Comparison of ENCODE assay signal across 9 cellular contexts in genomic region chrX:154489182-154489581, GRCh38. TPM values are rescaled to one million over a fixed set of nuclear protein-coding genes. Genes with fewer than 3 reads are reported as not detected.
DNase-seq lines count a peak whose midpoint lies in the region; ATAC-seq and TF ChIP-seq lines count a peak whose summit lies in the region.
"Had no signal": no experiment of that assay in that cellular context is flagged by ENCODE, and none has a peak within 500 bp of the region (broad histone marks: within the 10 kb centered on the region; RNA-seq: fewer than 3 reads in every experiment).

No MANE protein-coding gene starts in this region.

- peak overlapping the region; percentile 94 for H3K4me3 Mint-ChIP-seq in T-helper 2 cell treated with Interferon-gamma antibody and Interleukin-4, amounts not matched to agents 5 μg/mL and 100 μg/mL, for 36 hours
- H3K4me3 Mint-ChIP-seq in activated B cell treated with CpG ODN at 0.5 μM for 24 hours: peak overlapping the region; percentile 86
- peak overlapping the region; percentile 91 to 94 for H3K4me3 Mint-ChIP-seq in stimulated activated naive B cell treated with anti-CD40 and anti-IgM and Interleukin-4, amounts not matched to agents 10 μg/mL and 1 μg/mL and 100 μg/mL, for 72 hours

- no peak for ATAC-seq in activated B cell treated with CpG ODN at 0.5 μM for 24 hours (ENCODE audit: low read depth)
- no peak for ATAC-seq in stimulated activated naive B cell treated with anti-CD40 and anti-IgM and Interleukin-4, amounts not matched to agents 10 μg/mL and 1 μg/mL and 100 μg/mL, for 72 hours (replicated peaks)

- TF ChIP-seq CTCF in activated B cell treated with CpG ODN at 0.5 μM for 24 hours (IDR thresholded peaks at IDR 0.05) (no peak), fibroblast of villous mesenchyme (IDR thresholded peaks at IDR 0.05; ENCODE audit: insufficient read depth, low read depth, low read length) (no peak)

- peaks cover 9% of the 10 kb centered on the region for H3K4me1 Mint-ChIP-seq in T-helper 2 cell treated with Interferon-gamma antibody and Interleukin-4, amounts not matched to agents 5 μg/mL and 100 μg/mL, for 36 hours (ENCODE audit: low read depth)
- peaks cover 10% of the 10 kb centered on the region for H3K4me1 Mint-ChIP-seq in activated B cell treated with CpG ODN at 0.5 μM for 24 hours
- peaks cover 16 to 40% of the 10 kb centered on the region in 2 donors for H3K4me1 Mint-ChIP-seq in stimulated activated naive B cell treated with anti-CD40 and anti-IgM and Interleukin-4, amounts not matched to agents 10 μg/mL and 1 μg/mL and 100 μg/mL, for 72 hours

- H3K9me3 Mint-ChIP-seq in T-helper 2 cell treated with Interferon-gamma antibody and Interleukin-4, amounts not matched to agents 5 μg/mL and 100 μg/mL, for 36 hours: no peaks in the 10 kb centered on the region
- H3K9me3 Mint-ChIP-seq in activated B cell treated with CpG ODN at 0.5 μM for 24 hours: no peaks in the 10 kb centered on the region
- H3K9me3 Mint-ChIP-seq in stimulated activated naive B cell treated with anti-CD40 and anti-IgM and Interleukin-4, amounts not matched to agents 10 μg/mL and 1 μg/mL and 100 μg/mL, for 72 hours: no peaks in the 10 kb centered on the region

- POLR2A ChIA-PET in activated B cell treated with CpG ODN at 0.5 μM for 24 hours (lab: Charles Lee): interaction anchor here (1.0 to 3.1 kb wide), 11 partner anchors 9 to 508 kb away, joined by 3 to 34 read pairs (median 12); partner anchors contain the start of genes DNASE1L1, EMD, FAM3A and LAGE3

- CTCF ChIA-PET in activated B cell treated with CpG ODN at 0.5 μM for 24 hours (lab: Charles Lee): no interaction called here

- no peaks in the 10 kb centered on the region for H3K27me3 Mint-ChIP-seq in T-helper 2 cell treated with Interferon-gamma antibody and Interleukin-4, amounts not matched to agents 5 μg/mL and 100 μg/mL, for 36 hours (ENCODE audit: low read depth)
- no peaks in the 10 kb centered on the region for H3K27me3 Mint-ChIP-seq in activated B cell treated with CpG ODN at 0.5 μM for 24 hours
- no peaks in the 10 kb centered on the region for H3K27me3 Mint-ChIP-seq in stimulated activated naive B cell treated with anti-CD40 and anti-IgM and Interleukin-4, amounts not matched to agents 10 μg/mL and 1 μg/mL and 100 μg/mL, for 72 hours

- H3K27ac Mint-ChIP-seq in T-helper 2 cell treated with Interferon-gamma antibody and Interleukin-4, amounts not matched to agents 5 μg/mL and 100 μg/mL, for 36 hours: peak overlapping the region; percentile 88
- peak overlapping the region; percentile 85 for H3K27ac Mint-ChIP-seq in activated B cell treated with CpG ODN at 0.5 μM for 24 hours
- peak overlapping the region; percentile 96 for H3K27ac Mint-ChIP-seq in stimulated activated naive B cell treated with anti-CD40 and anti-IgM and Interleukin-4, amounts not matched to agents 10 μg/mL and 1 μg/mL and 100 μg/mL, for 72 hours

- H3K4me3 ChIP-seq in fibroblast of villous mesenchyme (ENCODE audit: low read depth, low read length): peak overlapping the region; percentile 63

- DNase-seq in T-helper 2 cell treated with Interferon-gamma antibody and Interleukin-4, amounts not matched to agents 5 μg/mL and 100 μg/mL, for 36 hours (ENCODE audit: low spot score): no peak
- DNase-seq in T-helper 2 cell: no peak
- no peak for DNase-seq in activated B cell treated with CpG ODN at 0.5 μM for 24 hours
- DNase-seq in fibroblast of villous mesenchyme (ENCODE audit: low read depth): no peak
- no peak for DNase-seq in stimulated activated naive B cell treated with anti-CD40 and anti-IgM and Interleukin-4, amounts not matched to agents 10 μg/mL and 1 μg/mL and 100 μg/mL, for 72 hours
- DNase-seq in HuH-7.5 (ENCODE audit: low spot score): no peak
- no peak for DNase-seq in NCI-H524 treated with DMSO at 0.1 percent for 48 hours (lab: John Stamatoyannopoulos, UW)
- no peak for DNase-seq in NOMO-1 treated with DMSO at 0.1 percent for 48 hours (lab: John Stamatoyannopoulos, UW; ENCODE audit: unreplicated experiment)
- DNase-seq: NCI-H526 treated with DMSO at 0.1 percent for 48 hours had no signal

- peaks cover 11% of the 10 kb centered on the region for H3K36me3 Mint-ChIP-seq in T-helper 2 cell treated with Interferon-gamma antibody and Interleukin-4, amounts not matched to agents 5 μg/mL and 100 μg/mL, for 36 hours (ENCODE audit: low read depth)
- H3K36me3 Mint-ChIP-seq in activated B cell treated with CpG ODN at 0.5 μM for 24 hours (ENCODE audit: low read depth): peaks cover 4% of the 10 kb centered on the region
- peaks cover 12 to 15% of the 10 kb centered on the region in 2 donors for H3K36me3 Mint-ChIP-seq in stimulated activated naive B cell treated with anti-CD40 and anti-IgM and Interleukin-4, amounts not matched to agents 10 μg/mL and 1 μg/mL and 100 μg/mL, for 72 hours

- intact Hi-C loops in activated B cell treated with CpG ODN at 0.5 μM for 24 hours (cut with micrococcal nuclease): no loop called here

RNA-seq across cellular contexts. Expression of gene SLC10A3, which starts 1.2 kb away (rescaled TPM):
- total RNA-seq in activated B cell treated with CpG ODN at 0.5 μM for 24 hours (13.4 and 17.1 TPM in 2 replicates), fibroblast of villous mesenchyme (27.7 and 31.5 TPM in 2 replicates)

RNA-seq across cellular contexts. Expression of gene UBL4A, which starts 2.8 kb away (rescaled TPM):
- total RNA-seq in activated B cell treated with CpG ODN at 0.5 μM for 24 hours: 20.4 and 20.9 TPM in 2 replicates
- total RNA-seq in fibroblast of villous mesenchyme: 31.9 and 32.0 TPM in 2 replicates

RNA-seq across cellular contexts. Expression of gene LAGE3, which starts 10.1 kb away (rescaled TPM):
- 16.6 and 18.9 TPM in 2 replicates for total RNA-seq in activated B cell treated with CpG ODN at 0.5 μM for 24 hours
- 12.6 and 15.5 TPM in 2 replicates for total RNA-seq in fibroblast of villous mesenchyme

RNA-seq across cellular contexts. Expression of gene FAM3A, which starts 26.9 kb away (rescaled TPM):
- total RNA-seq in activated B cell treated with CpG ODN at 0.5 μM for 24 hours (30.0 and 36.1 TPM in 2 replicates), fibroblast of villous mesenchyme (23.5 and 24.6 TPM in 2 replicates)

RNA-seq across cellular contexts. Expression of gene PLXNA3, which starts 31.1 kb away (rescaled TPM):
- total RNA-seq in activated B cell treated with CpG ODN at 0.5 μM for 24 hours: 58.9 and 69.5 TPM in 2 replicates
- 16.8 and 26.8 TPM in 2 replicates for total RNA-seq in fibroblast of villous mesenchyme
